20 cellular contexts compared by ENCODE assay signal in genomic region chrX:69379412-69379811, GRCh38.
"Had no signal": no experiment of that assay in that cellular context is flagged by ENCODE, and none has a peak within 500 bp of the region (broad histone marks: within the 10 kb centered on the region; RNA-seq: fewer than 3 reads in every experiment).

No MANE protein-coding gene starts in this region.

- H3K27ac Mint-ChIP-seq: mesothelial cell of epicardium had no signal

- H3K4me3 Mint-ChIP-seq: mesothelial cell of epicardium had no signal

- H3K36me3 Mint-ChIP-seq: mesothelial cell of epicardium had no signal

- H3K36me3 ChIP-seq: colonic mucosa, esophagus squamous epithelium, gastrocnemius medialis, heart right ventricle, left lung, lower lobe of right lung had no signal

- H3K4me1 Mint-ChIP-seq: mesothelial cell of epicardium had no signal

- H3K27ac ChIP-seq: colonic mucosa, dorsolateral prefrontal cortex, esophagus squamous epithelium, gastrocnemius medialis, heart right ventricle, left lung, lower lobe of right lung had no signal

- H3K4me3 ChIP-seq: colonic mucosa, dorsolateral prefrontal cortex, esophagus squamous epithelium, gastrocnemius medialis, heart right ventricle, left lung, lower lobe of right lung, mucosa of descending colon had no signal

- H3K27me3 ChIP-seq: colonic mucosa, esophagus squamous epithelium, gastrocnemius medialis, left lung had no signal

- DNase-seq: colonic mucosa; dermis blood vessel endothelial cell; dorsolateral prefrontal cortex; effector CD4-positive, alpha-beta T cell; effector memory CD4-positive, alpha-beta T cell; esophagus squamous epithelium; foreskin fibroblast; foreskin melanocyte; gastrocnemius medialis; glutamatergic neuron; head of caudate nucleus; heart right ventricle; hippocampal formation; left cardiac atrium; left lung; left ventricle myocardium superior; lower lobe of right lung; mesenchymal stem cell; mucosa of descending colon had no signal

- H3K4me1 ChIP-seq: colonic mucosa, esophagus squamous epithelium, gastrocnemius medialis, heart right ventricle, left lung, lower lobe of right lung had no signal

- H3K9me3 ChIP-seq: colonic mucosa, gastrocnemius medialis, left lung, lower lobe of right lung had no signal
